11 cellular contexts compared by ENCODE assay signal in the genomic region with DNA sequence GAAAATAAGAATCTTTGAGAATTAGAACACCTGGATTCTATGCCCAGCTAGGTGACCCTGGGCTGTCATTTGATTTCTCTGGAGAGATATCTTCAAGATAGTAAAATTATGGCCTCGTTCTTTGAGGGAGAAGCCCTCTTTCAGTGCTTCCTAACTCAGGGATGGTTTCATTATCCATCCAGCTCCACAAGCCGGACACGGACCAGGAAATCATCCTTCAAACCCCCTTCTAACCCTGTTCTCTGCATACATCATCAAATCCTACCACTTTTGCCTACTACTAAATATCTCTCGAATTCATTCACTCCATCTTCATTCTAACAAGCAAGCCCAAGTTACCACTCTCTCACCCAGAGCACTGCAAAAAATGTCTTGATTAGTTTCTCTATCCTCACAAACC. TPM values are rescaled to one million over a fixed set of nuclear protein-coding genes. Genes with fewer than 3 reads are reported as not detected.
DNase-seq lines count a peak whose midpoint lies in the region; ATAC-seq lines count a peak whose summit lies in the region.
"Had no signal": no experiment of that assay in that cellular context is flagged by ENCODE, and none has a peak within 500 bp of the region (broad histone marks: within the 10 kb centered on the region; RNA-seq: fewer than 3 reads in every experiment).

No MANE protein-coding gene starts in this region.

- peak overlapping the region in 1 of 2 experiments; percentile 52 for H2BK12ac ChIP-seq in mesenchymal stem cell (ENCODE audit: low read length in 2 of 2)

- no peak for ATAC-seq in activated naive CD8-positive, alpha-beta T cell treated with anti-CD3 and anti-CD28 coated beads, Interleukin-2, amount 50 U/mL, for 24 hours
- ATAC-seq in HG02642 (IDR thresholded peaks at IDR 0.05; ENCODE audit: poor library complexity, unreplicated experiment): no peak
- no peak for ATAC-seq in left colon
- ATAC-seq in HG02938 (IDR thresholded peaks at IDR 0.05; ENCODE audit: unreplicated experiment): no peak

- H3K9me3 ChIP-seq in BLaER1 (no peaks in the 10 kb centered on the region), mesenchymal stem cell (ENCODE audit: control insufficient read depth, low read length) (no peaks in the 10 kb centered on the region)

- H3K4me1 ChIP-seq in BLaER1 (peaks cover 66% of the 10 kb centered on the region), mesenchymal stem cell (ENCODE audit: control insufficient read depth, insufficient read depth, low read depth, low read length) (peaks cover 4% of the 10 kb centered on the region)

- H3K23ac ChIP-seq in mesenchymal stem cell (ENCODE audit: low read length in 2 of 2): no peak overlapping the region

- H3K27ac Mint-ChIP-seq in activated naive CD8-positive, alpha-beta T cell treated with anti-CD3 and anti-CD28 coated beads, Interleukin-2, amount 50 U/mL, for 24 hours: peak overlapping the region; percentile 91

- peaks cover 13% of the 10 kb centered on the region for H3K36me3 ChIP-seq in BLaER1
- H3K36me3 ChIP-seq in mesenchymal stem cell (ENCODE audit: control insufficient read depth in 1 of 2, insufficient read depth in 2 of 2, low read depth in 1 of 2, low read length in 2 of 2): peaks cover 3% of the 10 kb centered on the region in 2 experiments

- no peak overlapping the region for H3K14ac ChIP-seq in mesenchymal stem cell (ENCODE audit: low read length in 2 of 2)

- H3K27me3 ChIP-seq in BLaER1 (no peaks in the 10 kb centered on the region), mesenchymal stem cell (ENCODE audit: control insufficient read depth in 1 of 2, insufficient read depth in 1 of 2, low read length in 2 of 2) (no peaks in the 10 kb centered on the region)

- H4K8ac ChIP-seq in mesenchymal stem cell (ENCODE audit: low read length): no peak overlapping the region

- H2BK15ac ChIP-seq in mesenchymal stem cell (ENCODE audit: low read depth, poor library complexity, severe bottlenecking): no peak overlapping the region

- no peak overlapping the region for H2BK120ac ChIP-seq in mesenchymal stem cell (ENCODE audit: low read depth, low read length)

- peak overlapping the region; percentile 35 for H2BK5ac ChIP-seq in mesenchymal stem cell (ENCODE audit: low read depth, low read length, poor library complexity, severe bottlenecking)

- H3K27ac ChIP-seq in BLaER1 (peak overlapping the region; percentile 77), mesenchymal stem cell (ENCODE audit: low read length, poor library complexity, severe bottlenecking) (peak overlapping the region; percentile 59)
- H3K27ac ChIP-seq: VCaP had no signal

- no peaks in the 10 kb centered on the region for H3K9me3 Mint-ChIP-seq in activated naive CD8-positive, alpha-beta T cell treated with anti-CD3 and anti-CD28 coated beads, Interleukin-2, amount 50 U/mL, for 24 hours

- peaks cover 24% of the 10 kb centered on the region for H3K79me1 ChIP-seq in mesenchymal stem cell (replicated peaks; ENCODE audit: low read length, poor library complexity, severe bottlenecking)

- no peaks in the 10 kb centered on the region for H4K20me1 ChIP-seq in BLaER1

- intact Hi-C loops in left colon (cut with DNase I, micrococcal nuclease): no loop called here

- H3K36me3 Mint-ChIP-seq in activated naive CD8-positive, alpha-beta T cell treated with anti-CD3 and anti-CD28 coated beads, Interleukin-2, amount 50 U/mL, for 24 hours (ENCODE audit: low read depth): peaks cover 37% of the 10 kb centered on the region

- peak overlapping the region; percentile 60 for H3K4me3 Mint-ChIP-seq in activated naive CD8-positive, alpha-beta T cell treated with anti-CD3 and anti-CD28 coated beads, Interleukin-2, amount 50 U/mL, for 24 hours

- H3K4me3 ChIP-seq in BLaER1 (no peak overlapping the region), mesenchymal stem cell (ENCODE audit: insufficient read depth in 1 of 2, low read depth in 1 of 2, low read length in 2 of 2) (peak overlapping the region in 1 of 2 experiments; percentile 61)

- peak overlapping the region in 1 of 2 experiments; percentile 28 for H3K18ac ChIP-seq in mesenchymal stem cell (ENCODE audit: low read depth in 1 of 2, low read length in 2 of 2)

- H3K4me2 ChIP-seq in BLaER1: peak overlapping the region; percentile 88
- H3K4me2 ChIP-seq in mesenchymal stem cell (ENCODE audit: low read length, poor library complexity, severe bottlenecking): no peak overlapping the region

- H2AFZ ChIP-seq in mesenchymal stem cell (ENCODE audit: low read depth, low read length): no peak overlapping the region

- no peaks in the 10 kb centered on the region for H3K27me3 Mint-ChIP-seq in activated naive CD8-positive, alpha-beta T cell treated with anti-CD3 and anti-CD28 coated beads, Interleukin-2, amount 50 U/mL, for 24 hours

- H3K9ac ChIP-seq in BLaER1: no peak overlapping the region
- H3K9ac ChIP-seq in mesenchymal stem cell (ENCODE audit: low read length): peak overlapping the region; percentile 80

- DNase-seq in HCEC 1CT: peak; percentile 10
- no peak for DNase-seq in activated naive CD8-positive, alpha-beta T cell treated with anti-CD3 and anti-CD28 coated beads, Interleukin-2, amount 50 U/mL, for 24 hours
- DNase-seq in mesenchymal stem cell: peak; percentile 46
- DNase-seq in NCI-H526 (lab: John Stamatoyannopoulos, UW): no peak
- no peak for DNase-seq in left colon
- DNase-seq: amygdala, NCI-H1105 treated with DMSO at 0.1 percent for 48 hours had no signal

- 44% methylated on average over 4 of the region's 4 CpGs for WGBS in mesenchymal stem cell

- peak overlapping the region; percentile 84 for H2AK5ac ChIP-seq in mesenchymal stem cell (ENCODE audit: low read length, severe bottlenecking)

- no peak overlapping the region for H4K91ac ChIP-seq in mesenchymal stem cell (ENCODE audit: low read length)

- peak overlapping the region; percentile 24 to 47 for H3K4ac ChIP-seq in mesenchymal stem cell (ENCODE audit: low read depth in 1 of 2, low read length in 2 of 2)

- H3K4me1 Mint-ChIP-seq in activated naive CD8-positive, alpha-beta T cell treated with anti-CD3 and anti-CD28 coated beads, Interleukin-2, amount 50 U/mL, for 24 hours: peaks cover 100% of the 10 kb centered on the region

RNA-seq across cellular contexts. Expression of a gene that starts 57.2 kb away (rescaled TPM):
- polyA plus RNA-seq in mesenchymal stem cell (2013, experiment 1 of 2): 73.7 TPM
- polyA plus RNA-seq in mesenchymal stem cell (2013, experiment 2 of 2): 78.3 TPM
- 10 to 100 TPM; 56.5 to 63.8 TPM for total RNA-seq in left colon

Comparison
In these comparisons a context has a peak if more than half of its experiments do, and no peak if none do; other contexts are left out.
1. DNase-seq: peak in HCEC 1CT (single experiment) and mesenchymal stem cell (single experiment); none in activated naive CD8-positive, alpha-beta T cell treated with anti-CD3 and anti-CD28 coated beads, Interleukin-2, amount 50 U/mL, for 24 hours (single experiment), NCI-H526 (0 of 2) and left colon (0 of 2).